In genomic region chr7:5380350-5381210, GRCh38 we compare ENCODE assay signal across 13 cellular contexts.
"Had no signal": no experiment of that assay in that cellular context is flagged by ENCODE, and none has a peak within 500 bp of the region (broad histone marks: within the 10 kb centered on the region; RNA-seq: fewer than 3 reads in every experiment).

No MANE protein-coding gene starts in this region.

- H3K36me3 ChIP-seq: ovary had no signal

- H3K9me3 Mint-ChIP-seq: activated naive CD4-positive, alpha-beta T cell treated with anti-CD3 and anti-CD28 coated beads, Interleukin-2, amount 10 ng/mL, durations not matched to agents 7 days and 5 days; activated T-helper 2 cell treated with anti-CD3 and anti-CD28 coated beads, Interferon-gamma antibody, Interleukin-2, Interleukin-4, amounts not matched to agents 10 μg/mL and 5 μg/mL and 100 μg/mL, durations not matched to agents 14 hours and 24 hours and 36 hours; memory B cell; neural crest cell had no signal

- H3K27ac ChIP-seq: hepatocyte, left ventricle myocardium inferior, spleen had no signal

- H3K9me3 ChIP-seq: ascending aorta, left ventricle myocardium inferior, ovary, spleen, tibial artery had no signal

- H2AFZ ChIP-seq: hepatocyte had no signal

- H3K27me3 Mint-ChIP-seq: activated naive CD4-positive, alpha-beta T cell treated with anti-CD3 and anti-CD28 coated beads, Interleukin-2, amount 10 ng/mL, durations not matched to agents 7 days and 5 days; memory B cell had no signal

- H3K4me3 Mint-ChIP-seq: activated naive CD4-positive, alpha-beta T cell treated with anti-CD3 and anti-CD28 coated beads, Interleukin-2, amount 10 ng/mL, durations not matched to agents 7 days and 5 days; memory B cell; neural crest cell had no signal

- H3K27me3 ChIP-seq: ascending aorta, hepatocyte, ovary, spleen, tibial artery had no signal

- H3K4me2 ChIP-seq: hepatocyte had no signal

- ATAC-seq: sciatic nerve had no signal

- H3K4me3 ChIP-seq: hepatocyte, left ventricle myocardium inferior, ovary, spleen, tibial artery had no signal

- DNase-seq: activated CD4-positive, CD25-positive, alpha-beta regulatory T cell treated with anti-CD3 and anti-CD28 coated beads, Interleukin-2, amount 50 U/mL, for 72 hours; activated naive CD4-positive, alpha-beta T cell treated with anti-CD3 and anti-CD28 coated beads, Interleukin-2, amount 10 ng/mL, durations not matched to agents 7 days and 5 days; left ventricle myocardium inferior; ovary; spleen; T1000; tibial artery had no signal

- H3K27ac Mint-ChIP-seq: activated naive CD4-positive, alpha-beta T cell treated with anti-CD3 and anti-CD28 coated beads, Interleukin-2, amount 10 ng/mL, durations not matched to agents 7 days and 5 days; activated T-helper 2 cell treated with anti-CD3 and anti-CD28 coated beads, Interferon-gamma antibody, Interleukin-2, Interleukin-4, amounts not matched to agents 10 μg/mL and 5 μg/mL and 100 μg/mL, durations not matched to agents 14 hours and 24 hours and 36 hours; memory B cell had no signal
